In genomic region chr2:224563537-224563936, GRCh38 we compare ENCODE assay signal across 25 cellular contexts. TPM values are rescaled to one million over a fixed set of nuclear protein-coding genes. Genes with fewer than 3 reads are reported as not detected.
DNase-seq lines count a peak whose midpoint lies in the region; ATAC-seq and TF ChIP-seq lines count a peak whose summit lies in the region.
"Had no signal": no experiment of that assay in that cellular context is flagged by ENCODE, and none has a peak within 500 bp of the region (broad histone marks: within the 10 kb centered on the region; RNA-seq: fewer than 3 reads in every experiment).

No MANE protein-coding gene starts in this region.

- no peak overlapping the region for H3K27ac ChIP-seq in gastrocnemius medialis
- H3K27ac ChIP-seq: adrenal gland, colonic mucosa, neural progenitor cell, sigmoid colon, upper lobe of left lung had no signal

- no peaks in the 10 kb centered on the region for H3K27me3 Mint-ChIP-seq in activated T-cell treated with anti-CD3 and anti-CD28 coated beads, Interleukin-2, amount 50 U/mL, for 72 hours (ENCODE audit: low read depth)
- H3K27me3 Mint-ChIP-seq in activated T-cell treated with anti-CD3 and anti-CD28 coated beads, Interleukin-2, amount 50 U/mL, for 24 hours: no peaks in the 10 kb centered on the region
- no peaks in the 10 kb centered on the region for H3K27me3 Mint-ChIP-seq in T-helper 17 cell
- no peaks in the 10 kb centered on the region for H3K27me3 Mint-ChIP-seq in type B pancreatic cell
- no peaks in the 10 kb centered on the region for H3K27me3 Mint-ChIP-seq in activated CD8-positive, alpha-beta memory T cell treated with anti-CD3 and anti-CD28 coated beads, Interleukin-2, amount 10 ng/mL, durations not matched to agents 7 days and 5 days
- H3K27me3 Mint-ChIP-seq: progenitor cell of endocrine pancreas had no signal

- H3K27ac Mint-ChIP-seq in activated T-cell treated with anti-CD3 and anti-CD28 coated beads, Interleukin-2, amount 50 U/mL, for 72 hours: peak overlapping the region; percentile 47
- no peak overlapping the region for H3K27ac Mint-ChIP-seq in activated T-cell treated with anti-CD3 and anti-CD28 coated beads, Interleukin-2, amount 50 U/mL, for 24 hours
- H3K27ac Mint-ChIP-seq in T-helper 17 cell: peak overlapping the region; percentile 19
- H3K27ac Mint-ChIP-seq in type B pancreatic cell: no peak overlapping the region
- no peak overlapping the region for H3K27ac Mint-ChIP-seq in activated CD8-positive, alpha-beta memory T cell treated with anti-CD3 and anti-CD28 coated beads, Interleukin-2, amount 10 ng/mL, durations not matched to agents 7 days and 5 days
- H3K27ac Mint-ChIP-seq: neural progenitor cell had no signal

- TF ChIP-seq POLR2A in gastrocnemius medialis (IDR thresholded peaks at IDR 0.05): no peak

- H3K4me1 ChIP-seq in gastrocnemius medialis: peaks cover 33 to 51% of the 10 kb centered on the region in 2 donors
- H3K4me1 ChIP-seq: colonic mucosa, neural progenitor cell had no signal

- peaks cover 4% of the 10 kb centered on the region in 2 donors for H3K9me3 Mint-ChIP-seq in activated T-cell treated with anti-CD3 and anti-CD28 coated beads, Interleukin-2, amount 50 U/mL, for 72 hours
- peaks cover 4% of the 10 kb centered on the region for H3K9me3 Mint-ChIP-seq in activated T-cell treated with anti-CD3 and anti-CD28 coated beads, Interleukin-2, amount 50 U/mL, for 24 hours
- peaks cover 18% of the 10 kb centered on the region for H3K9me3 Mint-ChIP-seq in type B pancreatic cell
- H3K9me3 Mint-ChIP-seq in activated CD8-positive, alpha-beta memory T cell treated with anti-CD3 and anti-CD28 coated beads, Interleukin-2, amount 10 ng/mL, durations not matched to agents 7 days and 5 days (ENCODE audit: low read depth): peaks cover 7% of the 10 kb centered on the region

- H3K9me3 ChIP-seq in T-helper 17 cell (ENCODE audit: control insufficient read depth, low read length, poor library complexity, severe bottlenecking) (no peaks in the 10 kb centered on the region), gastrocnemius medialis (no peaks in the 10 kb centered on the region)
- H3K9me3 ChIP-seq: adrenal gland, colonic mucosa, MG63, sigmoid colon, upper lobe of left lung had no signal

- H3K36me3 Mint-ChIP-seq in activated T-cell treated with anti-CD3 and anti-CD28 coated beads, Interleukin-2, amount 50 U/mL, for 72 hours (ENCODE audit: insufficient read depth in 2 of 2): peaks cover 9 to 19% of the 10 kb centered on the region in 2 donors
- H3K36me3 Mint-ChIP-seq in activated T-cell treated with anti-CD3 and anti-CD28 coated beads, Interleukin-2, amount 50 U/mL, for 24 hours (ENCODE audit: low read depth): peaks cover 37% of the 10 kb centered on the region
- H3K36me3 Mint-ChIP-seq in T-helper 17 cell (ENCODE audit: low read depth) (peaks cover 2% of the 10 kb centered on the region), type B pancreatic cell (peaks cover 39% of the 10 kb centered on the region)
- peaks cover 42% of the 10 kb centered on the region for H3K36me3 Mint-ChIP-seq in activated CD8-positive, alpha-beta memory T cell treated with anti-CD3 and anti-CD28 coated beads, Interleukin-2, amount 10 ng/mL, durations not matched to agents 7 days and 5 days

- H3K27me3 ChIP-seq in gastrocnemius medialis: no peaks in the 10 kb centered on the region
- H3K27me3 ChIP-seq: adrenal gland, colonic mucosa, MG63, neural progenitor cell, sigmoid colon, upper lobe of left lung had no signal

- no peak for TF ChIP-seq CTCF in type B pancreatic cell (conservative IDR thresholded peaks at IDR 0.05)
- TF ChIP-seq CTCF in gastrocnemius medialis (IDR thresholded peaks at IDR 0.05 in 4 of 5, conservative IDR thresholded peaks at IDR 0.05 in 1 of 5): no peak

- H3K4me1 Mint-ChIP-seq in activated T-cell treated with anti-CD3 and anti-CD28 coated beads, Interleukin-2, amount 50 U/mL, for 72 hours (ENCODE audit: low read depth): peaks cover 39% of the 10 kb centered on the region
- peaks cover 45% of the 10 kb centered on the region for H3K4me1 Mint-ChIP-seq in activated T-cell treated with anti-CD3 and anti-CD28 coated beads, Interleukin-2, amount 50 U/mL, for 24 hours (ENCODE audit: low read depth)
- H3K4me1 Mint-ChIP-seq in T-helper 17 cell (peaks cover 35% of the 10 kb centered on the region), type B pancreatic cell (ENCODE audit: unreplicated experiment) (peaks cover 18% of the 10 kb centered on the region)
- H3K4me1 Mint-ChIP-seq in activated CD8-positive, alpha-beta memory T cell treated with anti-CD3 and anti-CD28 coated beads, Interleukin-2, amount 10 ng/mL, durations not matched to agents 7 days and 5 days: peaks cover 13% of the 10 kb centered on the region
- H3K4me1 Mint-ChIP-seq: neural progenitor cell had no signal

- in situ Hi-C loops in gastrocnemius medialis (cut with MboI; ENCODE audit: low sequenced_read_pairs in 4 of 4): loop anchor here in 1 of 4 donors (25.0 kb wide), 1 partner anchor 601 kb away; the partner anchor contains the start of gene MRPL44

- ATAC-seq in activated T-cell treated with anti-CD3 and anti-CD28 coated beads, Interleukin-2, amount 50 U/mL, for 72 hours (replicated peaks in 1 of 2): no peak
- no peak for ATAC-seq in T-helper 17 cell
- no peak for ATAC-seq in gastrocnemius medialis
- ATAC-seq in activated CD8-positive, alpha-beta memory T cell treated with anti-CD3 and anti-CD28 coated beads, Interleukin-2, amount 10 ng/mL, durations not matched to agents 7 days and 5 days: no peak

- no peaks in the 10 kb centered on the region for H3K36me3 ChIP-seq in gastrocnemius medialis
- H3K36me3 ChIP-seq: adrenal gland, colonic mucosa, neural progenitor cell, sigmoid colon, upper lobe of left lung had no signal

- CTCF ChIA-PET in activated CD8-positive, alpha-beta memory T cell treated with anti-CD3 and anti-CD28 coated beads, Interleukin-2, amount 10 ng/mL, durations not matched to agents 7 days and 5 days (lab: Charles Lee): no interaction called here

- H3K4me3 ChIP-seq in gastrocnemius medialis: no peak overlapping the region
- H3K4me3 ChIP-seq: adrenal gland, colonic mucosa, lung, MG63, neural progenitor cell, sigmoid colon, upper lobe of left lung had no signal

- no peak overlapping the region for H3K4me3 Mint-ChIP-seq in activated T-cell treated with anti-CD3 and anti-CD28 coated beads, Interleukin-2, amount 50 U/mL, for 72 hours
- no peak overlapping the region for H3K4me3 Mint-ChIP-seq in activated T-cell treated with anti-CD3 and anti-CD28 coated beads, Interleukin-2, amount 50 U/mL, for 24 hours
- H3K4me3 Mint-ChIP-seq in T-helper 17 cell (no peak overlapping the region), type B pancreatic cell (peak overlapping the region; percentile 29)
- H3K4me3 Mint-ChIP-seq in activated CD8-positive, alpha-beta memory T cell treated with anti-CD3 and anti-CD28 coated beads, Interleukin-2, amount 10 ng/mL, durations not matched to agents 7 days and 5 days: no peak overlapping the region
- H3K4me3 Mint-ChIP-seq: neural progenitor cell had no signal

- intact Hi-C loops in gastrocnemius medialis (cut with DNase I; ENCODE audit: low total_unique reads): no loop called here

- no peak for DNase-seq in activated T-cell treated with anti-CD3 and anti-CD28 coated beads, Interleukin-2, amount 50 U/mL, for 72 hours
- DNase-seq in activated T-cell treated with anti-CD3 and anti-CD28 coated beads, Interleukin-2, amount 50 U/mL, for 24 hours: no peak
- DNase-seq in T-helper 17 cell (no peak), fibroblast of gingiva (ENCODE audit: low read depth) (peak; percentile 38), type B pancreatic cell (ENCODE audit: extremely low spot score, unreplicated experiment) (no peak), gastrocnemius medialis (no peak), NAMALWA (ENCODE audit: low spot score) (no peak)
- no peak for DNase-seq in activated CD8-positive, alpha-beta memory T cell treated with anti-CD3 and anti-CD28 coated beads, Interleukin-2, amount 10 ng/mL, durations not matched to agents 7 days and 5 days
- DNase-seq: activated CD4-positive, alpha-beta T cell treated with anti-CD3 and anti-CD28 coated beads, Interleukin-2, amount 50 U/mL, for 4 hours; activated gamma-delta T cell; adrenal gland; AML-193; colonic mucosa; glutamatergic neuron; HCEC 1CT; kidney glomerular epithelial cell; MG63; NCI-H1436; NCI-H446; sigmoid colon; T1000; upper lobe of left lung had no signal

RNA-seq across cellular contexts. Expression of gene CUL3, which starts 21.6 kb away (rescaled TPM):
- 10 to 100 TPM; 61.4 to 68.5 TPM for total RNA-seq in activated T-cell treated with anti-CD3 and anti-CD28 coated beads, Interleukin-2, amount 50 U/mL, for 72 hours
- total RNA-seq in T-helper 17 cell (10 to 100 TPM; 94.8 to 99.7 TPM), type B pancreatic cell (ENCODE audit: low replicate concordance) (83.3 and 87.2 TPM in 2 replicates), gastrocnemius medialis (100 to 1,000 TPM in 3 of 4 donors, 10 to 100 TPM in 1; 94.1 to 120 (median 109) TPM)
- 10 to 100 TPM; 72.2 to 79.8 TPM for total RNA-seq in activated CD8-positive, alpha-beta memory T cell treated with anti-CD3 and anti-CD28 coated beads, Interleukin-2, amount 10 ng/mL, durations not matched to agents 7 days and 5 days

Comparison
In these comparisons a context has a peak if more than half of its experiments do, and no peak if none do; other contexts are left out.
1. H3K27ac Mint-ChIP-seq: peak in activated T-cell treated with anti-CD3 and anti-CD28 coated beads, Interleukin-2, amount 50 U/mL, for 72 hours (single experiment) and T-helper 17 cell (single experiment); none in activated T-cell treated with anti-CD3 and anti-CD28 coated beads, Interleukin-2, amount 50 U/mL, for 24 hours (single experiment), type B pancreatic cell (single experiment) and activated CD8-positive, alpha-beta memory T cell treated with anti-CD3 and anti-CD28 coated beads, Interleukin-2, amount 10 ng/mL, durations not matched to agents 7 days and 5 days (single experiment).